ENCODE assay signal across 31 cellular contexts in genomic region chr2:1371066-1371465, GRCh38. TPM values are rescaled to one million over a fixed set of nuclear protein-coding genes. Genes with fewer than 3 reads are reported as not detected.
"Had no signal": no experiment of that assay in that cellular context is flagged by ENCODE, and none has a peak within 500 bp of the region (broad histone marks: within the 10 kb centered on the region; RNA-seq: fewer than 3 reads in every experiment).

No MANE protein-coding gene starts in this region.

- H3K36me3 ChIP-seq: heart left ventricle, ovary, prostate gland, sigmoid colon, thyroid gland, upper lobe of right lung had no signal

- DNase-seq: activated CD4-positive, alpha-beta T cell treated with anti-CD3 and anti-CD28 coated beads for 36 hours; activated CD4-positive, alpha-beta T cell treated with anti-CD3 and anti-CD28 coated beads, Interleukin-2, amount 50 U/mL, for 4 hours; activated CD4-positive, CD25-positive, alpha-beta regulatory T cell; activated naive CD4-positive, alpha-beta T cell; activated T-cell treated with anti-CD3 and anti-CD28 coated beads for 4 hours; activated T-cell treated with anti-CD3 and anti-CD28 coated beads, Interleukin-2, amount 50 U/mL, for 72 hours; cerebellar nuclear complex; dorsolateral prefrontal cortex; effector memory CD4-positive, alpha-beta T cell; erythroblast; heart left ventricle; mesendoderm; mucosa of descending colon; ovary; retina; sigmoid colon; small intestine; stimulated activated CD4-positive, alpha-beta T cell treated with anti-CD3 and anti-CD28 coated beads, Interleukin-4, amount 100 ng/mL, for 4 hours; stimulated activated CD8-positive, alpha-beta memory T cell treated with anti-CD3 and anti-CD28 coated beads, Interleukin-4, amount 100 ng/mL, for 48 hours; stimulated activated naive CD8-positive, alpha-beta T cell treated with anti-CD3 and anti-CD28 coated beads, Interleukin-15, amount 100 ng/mL, for 72 hours; substantia nigra; T-cell; thyroid gland; upper lobe of right lung had no signal

- H3K27me3 Mint-ChIP-seq: stimulated activated naive CD8-positive, alpha-beta T cell treated with anti-CD3 and anti-CD28 coated beads, Interleukin-15, amount 100 ng/mL, for 72 hours; T-cell had no signal

- H3K4me1 ChIP-seq: prostate gland, sigmoid colon, upper lobe of right lung had no signal

- H3K9me3 Mint-ChIP-seq: activated naive CD4-positive, alpha-beta T cell treated with anti-CD3 and anti-CD28 coated beads, Interleukin-2, amount 50 U/mL, for 72 hours; activated T-cell treated with anti-CD3 and anti-CD28 coated beads, Interleukin-2, amount 50 U/mL, for 72 hours; nephron; stimulated activated memory B cell treated with anti-CD40 and anti-IgM and Interleukin-4, amounts not matched to agents 10 μg/mL and 1 μg/mL and 100 μg/mL, for 72 hours; stimulated activated naive CD8-positive, alpha-beta T cell treated with anti-CD3 and anti-CD28 coated beads, Interleukin-15, amount 100 ng/mL, for 72 hours; T-cell had no signal

- H3K4me1 Mint-ChIP-seq: stimulated activated memory B cell treated with anti-CD40 and anti-IgM and Interleukin-4, amounts not matched to agents 10 μg/mL and 1 μg/mL and 100 μg/mL, for 72 hours had no signal

- H3K27ac ChIP-seq: coronary artery, heart left ventricle, ovary, prostate gland, sigmoid colon, thyroid gland, upper lobe of right lung had no signal

- H3K27me3 ChIP-seq: dorsolateral prefrontal cortex, ovary, sigmoid colon, thyroid gland, upper lobe of right lung had no signal

- H3K36me3 Mint-ChIP-seq: activated naive CD4-positive, alpha-beta T cell treated with anti-CD3 and anti-CD28 coated beads, Interleukin-2, amount 50 U/mL, for 72 hours; stimulated activated memory B cell treated with anti-CD40 and anti-IgM and Interleukin-4, amounts not matched to agents 10 μg/mL and 1 μg/mL and 100 μg/mL, for 72 hours; T-cell had no signal

- H3K4me3 ChIP-seq: coronary artery, dorsolateral prefrontal cortex, heart left ventricle, mucosa of descending colon, ovary, prostate gland, sigmoid colon, thyroid gland, upper lobe of right lung had no signal

- H3K9me3 ChIP-seq: heart left ventricle, mucosa of descending colon, ovary, prostate gland, sigmoid colon, thyroid gland, upper lobe of right lung had no signal

- ATAC-seq: activated CD4-positive, alpha-beta T cell treated with anti-CD3 and anti-CD28 coated beads for 36 hours; activated naive CD4-positive, alpha-beta T cell treated with anti-CD3 and anti-CD28 coated beads, Interleukin-2, amount 50 U/mL, for 72 hours; activated T-cell treated with anti-CD3 and anti-CD28 coated beads, Interleukin-2, amount 50 U/mL, for 72 hours; heart left ventricle; mucosa of descending colon; stimulated activated memory B cell treated with anti-CD40 and anti-IgM and Interleukin-4, amounts not matched to agents 10 μg/mL and 1 μg/mL and 100 μg/mL, for 72 hours; stimulated activated naive CD8-positive, alpha-beta T cell treated with anti-CD3 and anti-CD28 coated beads, Interleukin-15, amount 100 ng/mL, for 72 hours; T-cell; upper lobe of right lung had no signal

- H3K4me3 Mint-ChIP-seq: activated CD4-positive, alpha-beta T cell treated with anti-CD3 and anti-CD28 coated beads for 36 hours; activated T-cell treated with anti-CD3 and anti-CD28 coated beads, Interleukin-2, amount 50 U/mL, for 72 hours; nephron; stimulated activated memory B cell treated with anti-CD40 and anti-IgM and Interleukin-4, amounts not matched to agents 10 μg/mL and 1 μg/mL and 100 μg/mL, for 72 hours; stimulated activated naive CD8-positive, alpha-beta T cell treated with anti-CD3 and anti-CD28 coated beads, Interleukin-15, amount 100 ng/mL, for 72 hours; T-cell had no signal

- H3K27ac Mint-ChIP-seq: activated CD4-positive, alpha-beta T cell treated with anti-CD3 and anti-CD28 coated beads for 36 hours; activated naive CD4-positive, alpha-beta T cell treated with anti-CD3 and anti-CD28 coated beads, Interleukin-2, amount 50 U/mL, for 72 hours; activated T-cell treated with anti-CD3 and anti-CD28 coated beads, Interleukin-2, amount 50 U/mL, for 72 hours; nephron; stimulated activated memory B cell treated with anti-CD40 and anti-IgM and Interleukin-4, amounts not matched to agents 10 μg/mL and 1 μg/mL and 100 μg/mL, for 72 hours; stimulated activated naive CD8-positive, alpha-beta T cell treated with anti-CD3 and anti-CD28 coated beads, Interleukin-15, amount 100 ng/mL, for 72 hours; T-cell had no signal

RNA-seq across cellular contexts. Expression of gene TPO, which starts 42.2 kb away (rescaled TPM):
- total RNA-seq: activated CD4-positive, alpha-beta T cell treated with anti-CD3 and anti-CD28 coated beads for 36 hours; activated naive CD4-positive, alpha-beta T cell treated with anti-CD3 and anti-CD28 coated beads, Interleukin-2, amount 50 U/mL, for 72 hours; activated T-cell treated with anti-CD3 and anti-CD28 coated beads, Interleukin-2, amount 50 U/mL, for 72 hours; fibroblast of villous mesenchyme; kidney epithelial cell; upper lobe of right lung had no signal
